Comparison of ENCODE assay signal across 29 cellular contexts in genomic region chr10:9863559-9864121, GRCh38.
"Had no signal": no experiment of that assay in that cellular context is flagged by ENCODE, and none has a peak within 500 bp of the region (broad histone marks: within the 10 kb centered on the region; RNA-seq: fewer than 3 reads in every experiment).

No MANE protein-coding gene starts in this region.

- H3K27me3 Mint-ChIP-seq: naive B cell; progenitor cell of endocrine pancreas; stimulated activated naive B cell treated with anti-CD40 and anti-IgM and Interleukin-4, amounts not matched to agents 10 μg/mL and 1 μg/mL and 100 μg/mL, for 72 hours had no signal

- DNase-seq: hippocampal formation; immature natural killer cell; kidney; left colon; left lung; lower lobe of right lung; mammary epithelial cell; mesenchymal stem cell; naive B cell; natural killer cell; nephron progenitor cell; ovary; right lobe of liver; stimulated activated CD4-positive, alpha-beta T cell treated with anti-CD3 and anti-CD28 coated beads, Interleukin-12 subunit alpha, Interleukin-12 subunit beta, amount 100 ng/mL, for 4 hours; stimulated activated CD4-positive, alpha-beta T cell treated with anti-CD3 and anti-CD28 coated beads, Interleukin-15, amount 100 ng/mL, for 24 hours; stimulated activated CD4-positive, alpha-beta T cell treated with anti-CD3 and anti-CD28 coated beads, Interleukin-2, amount 100 ng/mL, for 24 hours; stimulated activated CD4-positive, alpha-beta T cell treated with anti-CD3 and anti-CD28 coated beads, Interleukin-4, amount 100 ng/mL, for 1 hour; stimulated activated naive B cell treated with anti-CD40 and anti-IgM and Interleukin-4, amounts not matched to agents 10 μg/mL and 1 μg/mL and 100 μg/mL, for 72 hours; stimulated activated naive CD8-positive, alpha-beta T cell treated with anti-CD3 and anti-CD28 coated beads, Interleukin-15, Interleukin-2, amounts not matched to agents 100 U/mL and 50 U/mL, for 24 hours; stomach; testis; thyroid gland; transverse colon; upper lobe of left lung had no signal

- H3K36me3 ChIP-seq: left lung, lower lobe of right lung, ovary, right atrium auricular region, right lobe of liver, stomach, thyroid gland, transverse colon, upper lobe of left lung, vagina had no signal

- H3K27me3 ChIP-seq: left lung, right atrium auricular region, right lobe of liver, stomach, testis, thyroid gland, transverse colon, upper lobe of left lung, vagina had no signal

- H3K9me3 Mint-ChIP-seq: nephron progenitor cell had no signal

- H3K27ac ChIP-seq: left lung, lower lobe of right lung, ovary, right atrium auricular region, right lobe of liver, skin epidermis, stomach, testis, thyroid gland, transverse colon, upper lobe of left lung, vagina had no signal

- H3K9me3 ChIP-seq: lower lobe of right lung, ovary, right atrium auricular region, right lobe of liver, stomach, testis, thyroid gland, transverse colon, upper lobe of left lung, vagina had no signal

- H3K36me3 Mint-ChIP-seq: immature natural killer cell; naive B cell; natural killer cell; stimulated activated naive B cell treated with anti-CD40 and anti-IgM and Interleukin-4, amounts not matched to agents 10 μg/mL and 1 μg/mL and 100 μg/mL, for 72 hours had no signal

- FAIRE-seq: islet of Langerhans, kidney had no signal

- H3K4me3 Mint-ChIP-seq: immature natural killer cell; naive B cell; natural killer cell; nephron progenitor cell; stimulated activated naive B cell treated with anti-CD40 and anti-IgM and Interleukin-4, amounts not matched to agents 10 μg/mL and 1 μg/mL and 100 μg/mL, for 72 hours had no signal

- H3K4me3 ChIP-seq: left lung, lower lobe of right lung, ovary, right atrium auricular region, right lobe of liver, skin epidermis, stomach, testis, thyroid gland, transverse colon, upper lobe of left lung, vagina had no signal

- H3K27ac Mint-ChIP-seq: immature natural killer cell; naive B cell; natural killer cell; nephron progenitor cell; progenitor cell of endocrine pancreas; stimulated activated naive B cell treated with anti-CD40 and anti-IgM and Interleukin-4, amounts not matched to agents 10 μg/mL and 1 μg/mL and 100 μg/mL, for 72 hours had no signal

- H3K4me1 Mint-ChIP-seq: immature natural killer cell; naive B cell; natural killer cell; nephron progenitor cell; stimulated activated naive B cell treated with anti-CD40 and anti-IgM and Interleukin-4, amounts not matched to agents 10 μg/mL and 1 μg/mL and 100 μg/mL, for 72 hours had no signal

- H3K4me1 ChIP-seq: left lung, lower lobe of right lung, right atrium auricular region, right lobe of liver, stomach, testis, thyroid gland, transverse colon, upper lobe of left lung, vagina had no signal
